11 cellular contexts compared by ENCODE assay signal in the genomic region with DNA sequence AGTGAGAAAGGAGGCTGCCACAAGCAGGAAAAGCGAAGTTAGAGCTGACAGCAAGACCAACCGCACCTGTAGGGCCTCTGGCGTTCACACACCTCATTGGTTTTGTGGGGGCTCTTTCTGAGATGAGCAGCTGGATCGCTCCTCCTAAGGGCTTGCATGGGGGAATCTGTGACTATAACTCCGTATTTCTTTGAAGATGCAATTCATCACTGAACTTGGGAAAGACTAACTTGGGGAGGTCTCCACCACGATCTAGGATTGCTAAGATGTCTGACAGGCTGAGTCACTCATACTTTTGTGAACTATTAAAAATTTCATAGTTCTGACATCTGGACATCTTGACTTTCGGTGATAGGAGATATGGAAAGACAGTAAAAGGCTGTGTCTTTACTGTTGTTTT.
DNase-seq lines count a peak whose midpoint lies in the region; TF ChIP-seq lines count a peak whose summit lies in the region.
"Had no signal": no experiment of that assay in that cellular context is flagged by ENCODE, and none has a peak within 500 bp of the region (broad histone marks: within the 10 kb centered on the region; RNA-seq: fewer than 3 reads in every experiment).

No MANE protein-coding gene starts in this region.

- peak overlapping the region in 4 of 11 experiments; percentile 11 to 39 (median 24); a peak in 2 of 22 replicates for H3K9ac ChIP-seq in BLaER1 treated with 17β-estradiol and CSF1 and Interleukin-3, amounts not matched to agents 10 nM and 100 nM
- H3K9ac ChIP-seq in neuronal stem cell (ENCODE audit: low read depth, low read length, poor library complexity), result no peak overlapping the region

- H3K79me1 ChIP-seq in neuronal stem cell (ENCODE audit: low read depth, low read length), result no peaks in the 10 kb centered on the region

- no peak overlapping the region for H3K23ac ChIP-seq in neuronal stem cell (ENCODE audit: low read depth, low read length, poor library complexity)

- H3K14ac ChIP-seq in neuronal stem cell (ENCODE audit: low read length), result no peak overlapping the region

- no peak overlapping the region for H2AK5ac ChIP-seq in neuronal stem cell (ENCODE audit: low read depth, low read length)

- DNase-seq in LHCN-M2 (ENCODE audit: low read depth), result peak; percentile 49
- no peak for DNase-seq in dorsolateral prefrontal cortex
- DNase-seq in neuronal stem cell (ENCODE audit: low spot score), result no peak
- no peak for DNase-seq in NCI-H2171 treated with DMSO at 0.1 percent for 48 hours (lab: John Stamatoyannopoulos, UW)
- no peak for DNase-seq in foreskin melanocyte
- no peak for DNase-seq in BE2C
- DNase-seq in NCI-H2029 (lab: John Stamatoyannopoulos, UW), result no peak
- DNase-seq: DMS79, NCI-H1930 had no signal

- peaks cover 32 to 100% (median 76%) of the 10 kb centered on the region in 11 experiments for H3K36me3 ChIP-seq in BLaER1 treated with 17β-estradiol and CSF1 and Interleukin-3, amounts not matched to agents 10 nM and 100 nM
- no peaks in the 10 kb centered on the region for H3K36me3 ChIP-seq in neuronal stem cell (replicated peaks in 1 of 2; ENCODE audit: control insufficient read depth in 2 of 2, insufficient read depth in 2 of 2, low read length in 2 of 2)
- no peaks in the 10 kb centered on the region for H3K36me3 ChIP-seq in BE2C

- peak overlapping the region; percentile 63 to 85 (median 73); a peak in 20 of 22 replicates for H3K4me2 ChIP-seq in BLaER1 treated with 17β-estradiol and CSF1 and Interleukin-3, amounts not matched to agents 10 nM and 100 nM
- H3K4me2 ChIP-seq in neuronal stem cell (ENCODE audit: insufficient read depth, low read length, poor library complexity, severe bottlenecking), result no peak overlapping the region

- no peaks in the 10 kb centered on the region for H3K27me3 ChIP-seq in BLaER1 treated with 17β-estradiol and CSF1 and Interleukin-3, amounts not matched to agents 10 nM and 100 nM
- H3K27me3 ChIP-seq in dorsolateral prefrontal cortex (no peaks in the 10 kb centered on the region), neuronal stem cell (ENCODE audit: control insufficient read depth in 3 of 3, insufficient read depth in 3 of 3, low read depth in 1 of 3, low read length in 3 of 3) (no peaks in the 10 kb centered on the region), BE2C (no peaks in the 10 kb centered on the region)

- intact Hi-C loops in dorsolateral prefrontal cortex (cut with DNase I), result loop anchor here in 1 of 2 donors (10.0 kb wide), 1 partner anchor 212 kb away; no protein-coding TSS in a partner anchor

- H3K9me3 ChIP-seq in BLaER1 treated with 17β-estradiol and CSF1 and Interleukin-3, amounts not matched to agents 10 nM and 100 nM (replicated peaks in 1 of 11), result peaks cover 0 to 24% (median 17%) of the 10 kb centered on the region in 11 experiments; a peak in 15 of 22 replicates
- H3K9me3 ChIP-seq in neuronal stem cell (replicated peaks in 1 of 2; ENCODE audit: control insufficient read depth in 2 of 2, insufficient read depth in 1 of 2, low read depth in 1 of 2, low read length in 2 of 2), result no peaks in the 10 kb centered on the region
- no peaks in the 10 kb centered on the region for H3K9me3 ChIP-seq in BE2C

- H3K4me1 ChIP-seq in BLaER1 treated with 17β-estradiol and CSF1 and Interleukin-3, amounts not matched to agents 10 nM and 100 nM, result peaks cover 41 to 99% (median 61%) of the 10 kb centered on the region in 10 experiments
- H3K4me1 ChIP-seq in neuronal stem cell (ENCODE audit: control insufficient read depth in 2 of 2, insufficient read depth in 1 of 2, low read depth in 1 of 2, low read length in 2 of 2) (peaks cover 31 to 47% of the 10 kb centered on the region in 2 donors), BE2C (no peaks in the 10 kb centered on the region)

- no peak overlapping the region for H2BK12ac ChIP-seq in neuronal stem cell (ENCODE audit: low read length)

- H3K4ac ChIP-seq in neuronal stem cell (ENCODE audit: low read length), result no peak overlapping the region

- H2BK120ac ChIP-seq in neuronal stem cell (ENCODE audit: low read depth, low read length), result no peak overlapping the region

- H2BK15ac ChIP-seq in neuronal stem cell (ENCODE audit: low read length), result no peak overlapping the region

- no peak overlapping the region for H2AFZ ChIP-seq in neuronal stem cell (ENCODE audit: low read length)

- no peak overlapping the region for H3K4me3 ChIP-seq in BLaER1 treated with 17β-estradiol and CSF1 and Interleukin-3, amounts not matched to agents 10 nM and 100 nM
- no peak overlapping the region for H3K4me3 ChIP-seq in dorsolateral prefrontal cortex
- no peak overlapping the region for H3K4me3 ChIP-seq in neuronal stem cell (ENCODE audit: low read length in 2 of 2)
- H3K4me3 ChIP-seq in BE2C (ENCODE audit: low read depth, low read length), result no peak overlapping the region

- TF ChIP-seq CTCF in dorsolateral prefrontal cortex (IDR thresholded peaks at IDR 0.05 in 54 of 56, conservative IDR thresholded peaks at IDR 0.05 in 2 of 56; ENCODE audit: low read depth in 1 of 56, partially characterized antibody in 56 of 56) (no peak), BE2C (IDR thresholded peaks at IDR 0.05; ENCODE audit: low read depth, low read length) (no peak)

- no peak overlapping the region for H4K91ac ChIP-seq in neuronal stem cell (ENCODE audit: low read depth, low read length, poor library complexity)

- WGBS in neuronal stem cell (ENCODE audit: extremely low coverage in 2 of 2, insufficient read length in 2 of 2, insufficient replicate concordance in 1 of 2), 2 donors, result no CpG with 5 or more reads among the region's 7 CpGs

- H3K27ac ChIP-seq in BLaER1 treated with 17β-estradiol and CSF1 and Interleukin-3, amounts not matched to agents 10 nM and 100 nM, result peak overlapping the region in 10 of 11 experiments; percentile 32 to 67 (median 58); a peak in 14 of 22 replicates
- H3K27ac ChIP-seq in dorsolateral prefrontal cortex (peak overlapping the region in 42 of 59 donors; percentile 1 to 91 (median 56)), neuronal stem cell (replicated peaks; ENCODE audit: low read length) (peak overlapping the region; percentile 79)
- H3K27ac ChIP-seq: HL-60 had no signal

- peaks cover 0 to 15% (median 4%) of the 10 kb centered on the region in 11 experiments; a peak in 6 of 22 replicates for H4K20me1 ChIP-seq in BLaER1 treated with 17β-estradiol and CSF1 and Interleukin-3, amounts not matched to agents 10 nM and 100 nM

- no peak overlapping the region for H4K8ac ChIP-seq in neuronal stem cell (ENCODE audit: low read depth, low read length)

- H3K18ac ChIP-seq in neuronal stem cell (ENCODE audit: low read length), result peak overlapping the region; percentile 86

- H2BK5ac ChIP-seq in neuronal stem cell (ENCODE audit: low read length), result no peak overlapping the region
